In genomic region chr1:111234866-111235265, GRCh38 we compare ENCODE assay signal across 17 cellular contexts. TPM values are rescaled to one million over a fixed set of nuclear protein-coding genes. Genes with fewer than 3 reads are reported as not detected.
DNase-seq lines count a peak whose midpoint lies in the region; ATAC-seq and TF ChIP-seq lines count a peak whose summit lies in the region.
"Had no signal": no experiment of that assay in that cellular context is flagged by ENCODE, and none has a peak within 500 bp of the region (broad histone marks: within the 10 kb centered on the region; RNA-seq: fewer than 3 reads in every experiment).

No MANE protein-coding gene starts in this region.

- POLR2A ChIA-PET in PC-3 (lab: Charles Lee; ENCODE audit: unreplicated experiment) = no interaction called here

- H2AFZ ChIP-seq in PC-3 (ENCODE audit: low read length) = no peak overlapping the region
- no peak overlapping the region for H2AFZ ChIP-seq in parathyroid adenoma

- peak overlapping the region; percentile 17; the same call in 1 of the 2 replicates for H3K4me3 ChIP-seq in PC-3 (ENCODE audit: low read length)
- H3K4me3 ChIP-seq in parathyroid adenoma (ENCODE audit: low read depth, low read length) = no peak overlapping the region
- no peak overlapping the region for H3K4me3 ChIP-seq in BE2C (ENCODE audit: low read depth, low read length)
- H3K4me3 ChIP-seq in lower leg skin (ENCODE audit: low read depth, poor library complexity, severe bottlenecking) = no peak overlapping the region
- H3K4me3 ChIP-seq: coronary artery had no signal

- no peak for DNase-seq in activated CD4-positive, CD25-positive, alpha-beta regulatory T cell treated with anti-CD3 and anti-CD28 coated beads, Interleukin-2, amount 50 U/mL, for 72 hours
- DNase-seq in PC-3 (peak; percentile 84), dedifferentiated amniotic fluid mesenchymal stem cell (ENCODE audit: extremely low spot score) (peak; percentile 19), BE2C (no peak), lower leg skin (ENCODE audit: low spot score in 2 of 2) (no peak)
- DNase-seq: mesendoderm, NCI-H1417, NCI-H345, right cardiac atrium, WERI-Rb-1 had no signal

- intact Hi-C loops in PC-3 (cut with micrococcal nuclease) = no loop called here
- intact Hi-C loops in lower leg skin (cut with DNase I; ENCODE audit: low total_unique reads) = no loop called here

- H3K27me3 ChIP-seq in PC-3 (ENCODE audit: low read length) (no peaks in the 10 kb centered on the region), parathyroid adenoma (ENCODE audit: control insufficient read depth, insufficient read depth, low read length) (no peaks in the 10 kb centered on the region), BE2C (peaks cover 29% of the 10 kb centered on the region)

- WGBS in lower leg skin, 2 donors = 79 to 85% methylated on average over 3 of the region's 3 CpGs

- H3K4me2 ChIP-seq in PC-3 (ENCODE audit: low read length) = peak overlapping the region; percentile 68
- no peak overlapping the region for H3K4me2 ChIP-seq in parathyroid adenoma (ENCODE audit: low read length)

- CTCF ChIA-PET in PC-3 (lab: Charles Lee) = interaction anchor here (1.0 kb wide), 1 partner anchor 99 kb away, joined by 3 read pairs; no protein-coding TSS in a partner anchor

- peaks cover 34% of the 10 kb centered on the region for H3K4me1 ChIP-seq in PC-3 (ENCODE audit: insufficient read depth, low read length)
- H3K4me1 ChIP-seq in parathyroid adenoma = peaks cover 31% of the 10 kb centered on the region
- H3K4me1 ChIP-seq in BE2C = no peaks in the 10 kb centered on the region

- H3K79me2 ChIP-seq in PC-3 (ENCODE audit: low read length) (no peaks in the 10 kb centered on the region), parathyroid adenoma (no peaks in the 10 kb centered on the region)

- TF ChIP-seq CTCF in PC-3 (conservative IDR thresholded peaks at IDR 0.05; ENCODE audit: low read depth, low read length) (no peak), parathyroid adenoma (IDR thresholded peaks at IDR 0.05) (no peak), BE2C (IDR thresholded peaks at IDR 0.05; ENCODE audit: low read depth, low read length) (no peak), lower leg skin (IDR thresholded peaks at IDR 0.05) (no peak)

- TF ChIP-seq POLR2A in lower leg skin (IDR thresholded peaks at IDR 0.05) = no peak

- peak; percentile 41 to 66 for ATAC-seq in activated CD4-positive, CD25-positive, alpha-beta regulatory T cell treated with anti-CD3 and anti-CD28 coated beads, Interleukin-2, amount 50 U/mL, for 24 hours
- peak; percentile 88 for ATAC-seq in PC-3
- no peak for ATAC-seq in GM18511 (IDR thresholded peaks at IDR 0.05; ENCODE audit: unreplicated experiment)
- ATAC-seq: right cardiac atrium had no signal

- H3K9ac ChIP-seq in PC-3 (ENCODE audit: low read length) = no peak overlapping the region
- no peak overlapping the region for H3K9ac ChIP-seq in parathyroid adenoma

- no peaks in the 10 kb centered on the region for H3K9me3 ChIP-seq in PC-3 (ENCODE audit: low read length)
- H3K9me3 ChIP-seq in parathyroid adenoma (ENCODE audit: control insufficient read depth, low read length) = no peaks in the 10 kb centered on the region
- no peaks in the 10 kb centered on the region for H3K9me3 ChIP-seq in BE2C

- H4K20me1 ChIP-seq in PC-3 (ENCODE audit: low read length) = no peaks in the 10 kb centered on the region

- no TSS peak for BruUV-seq in PC-3 (replicated peaks; lab: Mats Ljungman, UMichigan)

- no peaks in the 10 kb centered on the region for H3F3A ChIP-seq in PC-3 (ENCODE audit: low read length, unreplicated experiment)

- H3K36me3 ChIP-seq in PC-3 (ENCODE audit: low read depth, low read length) (no peaks in the 10 kb centered on the region), parathyroid adenoma (ENCODE audit: control insufficient read depth, insufficient read depth, low read length) (no peaks in the 10 kb centered on the region), BE2C (no peaks in the 10 kb centered on the region)
- H3K36me3 ChIP-seq: WERI-Rb-1 had no signal

- no peaks in the 10 kb centered on the region for H3K9me2 ChIP-seq in PC-3 (replicated peaks; ENCODE audit: low read length)

- H3K27ac ChIP-seq in PC-3 (ENCODE audit: low read length) (peak overlapping the region; percentile 70), parathyroid adenoma (peak overlapping the region; percentile 77)
- H3K27ac ChIP-seq: 22Rv1, coronary artery, WERI-Rb-1 had no signal

RNA-seq across cellular contexts. Expression of gene CHI3L2, which starts 7.4 kb away (rescaled TPM):
- total RNA-seq in PC-3 (2014; rRNA removed) (0.55 TPM in 1 of 2 replicates, not detected in the other), lower leg skin (10 to 100 TPM in 1 of 4 donors, 1 to 10 TPM in 2, not detected in 1; 2.2 to 15.8 (median 5.5) TPM)
- 0.62 TPM for polyA plus RNA-seq in BE2C (2012; ENCODE audit: insufficient read depth, insufficient read length, low read depth)
- total RNA-seq: H1, neural crest cell had no signal
- polyA plus RNA-seq: H1 had no signal

RNA-seq across cellular contexts. Expression of gene DENND2D, which starts 34.4 kb away (rescaled TPM):
- total RNA-seq in PC-3 (2014; rRNA removed) (3.2 and 4.0 TPM in 2 replicates), lower leg skin (10 to 100 TPM; 26.7 to 48.9 (median 33.6) TPM)
- polyA plus RNA-seq in BE2C (2012; ENCODE audit: insufficient read depth, insufficient read length, low read depth) = not detected
- total RNA-seq: neural crest cell had no signal

RNA-seq across cellular contexts. Expression of gene CHIA, which starts 55.8 kb away (rescaled TPM):
- total RNA-seq in PC-3 (2014; rRNA removed) = not detected in 2 replicates
- polyA plus RNA-seq in BE2C (2012; ENCODE audit: insufficient read depth, insufficient read length, low read depth) = not detected
- not detected for total RNA-seq in lower leg skin
- total RNA-seq: H1, neural crest cell, right cardiac atrium had no signal
- polyA plus RNA-seq: H1 had no signal

Comparison
In these comparisons a context has a peak if more than half of its experiments do, and no peak if none do; other contexts are left out.
1. DNase-seq: peak in PC-3 (single experiment) and dedifferentiated amniotic fluid mesenchymal stem cell (single experiment); none in activated CD4-positive, CD25-positive, alpha-beta regulatory T cell treated with anti-CD3 and anti-CD28 coated beads, Interleukin-2, amount 50 U/mL, for 72 hours (single experiment), BE2C (single experiment) and lower leg skin (0 of 2).